Comparison of ENCODE assay signal across 1 cellular context in the genomic region with DNA sequence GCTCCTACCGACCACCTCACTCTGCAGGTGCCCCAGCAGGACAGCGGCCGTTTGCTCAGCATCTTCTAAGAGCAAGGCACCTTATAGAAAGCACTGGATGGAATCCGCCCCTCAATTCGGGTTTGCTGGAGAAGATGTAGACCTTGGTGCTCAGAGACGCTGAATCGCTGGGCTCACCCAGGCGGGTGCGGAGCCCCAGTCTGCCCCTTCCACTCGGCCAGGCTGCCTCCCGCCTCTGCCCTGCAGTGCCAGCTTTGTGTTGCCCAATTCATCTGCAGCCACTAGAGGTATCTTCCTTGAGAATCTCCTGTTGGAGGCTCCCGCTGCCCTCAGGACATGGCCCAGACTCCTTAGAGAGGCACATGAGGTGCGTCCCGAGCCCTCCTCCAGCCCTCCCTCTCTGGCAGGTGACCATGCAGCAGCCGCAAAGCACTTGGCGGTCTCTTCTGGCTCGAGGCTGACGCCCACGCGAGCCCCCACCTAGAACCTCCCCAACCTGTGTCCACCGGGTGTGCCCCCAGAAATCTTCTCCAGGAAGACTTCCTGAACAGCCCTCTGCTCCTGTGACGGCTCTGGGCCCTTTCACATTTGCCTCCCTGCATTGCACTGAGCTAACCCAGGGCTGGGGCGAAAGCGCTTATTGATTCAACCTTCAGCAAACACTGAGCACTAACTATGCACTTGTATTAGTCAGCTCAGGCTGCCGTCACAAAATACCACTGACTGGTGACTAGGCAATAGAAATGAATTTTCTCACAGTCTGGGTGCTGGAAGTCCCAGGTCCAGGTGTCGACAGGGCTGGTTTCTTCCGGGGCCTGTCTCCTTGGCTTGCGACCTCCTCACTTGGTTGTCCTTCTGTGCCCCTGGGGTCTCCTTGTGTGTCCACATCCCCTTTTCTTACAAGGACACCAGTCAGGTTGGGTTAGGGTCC.
TF ChIP-seq lines count a peak whose summit lies in the region.

No MANE protein-coding gene starts in this region.

TF ChIP-seq in GM12878, 131 proteins besides CTCF, POLR2A, EP300 and RAD21:
- TF ChIP-seq RCOR1 (conservative IDR thresholded peaks at IDR 0.05; ENCODE audit: low read depth, low read length): no peak
- no peak for TF ChIP-seq IRF4 (IDR thresholded peaks at IDR 0.05; ENCODE audit: low read depth, low read length)
- no peak for TF ChIP-seq TCF12 (IDR thresholded peaks at IDR 0.05; ENCODE audit: low read depth, low read length)
- no peak for TF ChIP-seq TAF1 (IDR thresholded peaks at IDR 0.05; ENCODE audit: borderline replicate concordance, low read depth, low read length)
- TF ChIP-seq POLR2AphosphoS5 (IDR thresholded peaks at IDR 0.05; ENCODE audit: low read length): 0 out of 2 replicates have a peak, but pooled peaks have one; percentile 12
- no peak for TF ChIP-seq SIX5 (IDR thresholded peaks at IDR 0.05; ENCODE audit: low read depth, low read length, severe bottlenecking)
- TF ChIP-seq CBFB (IDR thresholded peaks at IDR 0.05; ENCODE audit: low read depth): no peak
- TF ChIP-seq, protein P1, sequence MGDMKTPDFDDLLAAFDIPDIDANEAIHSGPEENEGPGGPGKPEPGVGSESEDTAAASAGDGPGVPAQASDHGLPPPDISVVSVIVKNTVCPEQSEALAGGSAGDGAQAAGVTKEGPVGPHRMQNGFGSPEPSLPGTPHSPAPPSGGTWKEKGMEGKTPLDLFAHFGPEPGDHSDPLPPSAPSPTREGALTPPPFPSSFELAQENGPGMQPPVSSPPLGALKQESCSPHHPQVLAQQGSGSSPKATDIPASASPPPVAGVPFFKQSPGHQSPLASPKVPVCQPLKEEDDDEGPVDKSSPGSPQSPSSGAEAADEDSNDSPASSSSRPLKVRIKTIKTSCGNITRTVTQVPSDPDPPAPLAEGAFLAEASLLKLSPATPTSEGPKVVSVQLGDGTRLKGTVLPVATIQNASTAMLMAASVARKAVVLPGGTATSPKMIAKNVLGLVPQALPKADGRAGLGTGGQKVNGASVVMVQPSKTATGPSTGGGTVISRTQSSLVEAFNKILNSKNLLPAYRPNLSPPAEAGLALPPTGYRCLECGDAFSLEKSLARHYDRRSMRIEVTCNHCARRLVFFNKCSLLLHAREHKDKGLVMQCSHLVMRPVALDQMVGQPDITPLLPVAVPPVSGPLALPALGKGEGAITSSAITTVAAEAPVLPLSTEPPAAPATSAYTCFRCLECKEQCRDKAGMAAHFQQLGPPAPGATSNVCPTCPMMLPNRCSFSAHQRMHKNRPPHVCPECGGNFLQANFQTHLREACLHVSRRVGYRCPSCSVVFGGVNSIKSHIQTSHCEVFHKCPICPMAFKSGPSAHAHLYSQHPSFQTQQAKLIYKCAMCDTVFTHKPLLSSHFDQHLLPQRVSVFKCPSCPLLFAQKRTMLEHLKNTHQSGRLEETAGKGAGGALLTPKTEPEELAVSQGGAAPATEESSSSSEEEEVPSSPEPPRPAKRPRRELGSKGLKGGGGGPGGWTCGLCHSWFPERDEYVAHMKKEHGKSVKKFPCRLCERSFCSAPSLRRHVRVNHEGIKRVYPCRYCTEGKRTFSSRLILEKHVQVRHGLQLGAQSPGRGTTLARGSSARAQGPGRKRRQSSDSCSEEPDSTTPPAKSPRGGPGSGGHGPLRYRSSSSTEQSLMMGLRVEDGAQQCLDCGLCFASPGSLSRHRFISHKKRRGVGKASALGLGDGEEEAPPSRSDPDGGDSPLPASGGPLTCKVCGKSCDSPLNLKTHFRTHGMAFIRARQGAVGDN (IDR thresholded peaks at IDR 0.05): no peak
